17 cellular contexts compared by ENCODE assay signal in genomic region chr12:131785763-131786330, GRCh38. TPM values are rescaled to one million over a fixed set of nuclear protein-coding genes. Genes with fewer than 3 reads are reported as not detected.
DNase-seq lines count a peak whose midpoint lies in the region; ATAC-seq and TF ChIP-seq lines count a peak whose summit lies in the region.
"Had no signal": no experiment of that assay in that cellular context is flagged by ENCODE, and none has a peak within 500 bp of the region (broad histone marks: within the 10 kb centered on the region; RNA-seq: fewer than 3 reads in every experiment).

No MANE protein-coding gene starts in this region.

- TF ChIP-seq CTCF in gastrocnemius medialis (IDR thresholded peaks at IDR 0.05 in 4 of 5, conservative IDR thresholded peaks at IDR 0.05 in 1 of 5) = no peak

- no peak for TF ChIP-seq POLR2A in gastrocnemius medialis (IDR thresholded peaks at IDR 0.05)

- peaks cover 10% of the 10 kb centered on the region for H3K4me1 Mint-ChIP-seq in activated naive CD8-positive, alpha-beta T cell treated with anti-CD3 and anti-CD28 coated beads, Interleukin-2, amount 50 U/mL, for 24 hours
- peaks cover 2% of the 10 kb centered on the region for H3K4me1 Mint-ChIP-seq in activated naive CD8-positive, alpha-beta T cell treated with anti-CD3 and anti-CD28 coated beads for 36 hours

- in situ Hi-C loops in gastrocnemius medialis (cut with MboI; ENCODE audit: low sequenced_read_pairs in 4 of 4) = no loop called here

- H3K27ac ChIP-seq in temporal lobe (ENCODE audit: low read depth, low read length) (peak overlapping the region; percentile 47), gastrocnemius medialis (peak overlapping the region in 1 of 4 donors; percentile 74)
- H3K27ac ChIP-seq: lower lobe of right lung, stomach had no signal

- no peak for ATAC-seq in activated naive CD8-positive, alpha-beta T cell treated with anti-CD3 and anti-CD28 coated beads, Interleukin-2, amount 50 U/mL, for 24 hours
- ATAC-seq in gastrocnemius medialis = no peak
- ATAC-seq: naive thymus-derived CD8-positive, alpha-beta T cell had no signal

- peaks cover 37% of the 10 kb centered on the region for H3K36me3 Mint-ChIP-seq in activated naive CD8-positive, alpha-beta T cell treated with anti-CD3 and anti-CD28 coated beads, Interleukin-2, amount 50 U/mL, for 24 hours (ENCODE audit: low read depth)
- peaks cover 19% of the 10 kb centered on the region for H3K36me3 Mint-ChIP-seq in activated naive CD8-positive, alpha-beta T cell treated with anti-CD3 and anti-CD28 coated beads for 36 hours

- no peaks in the 10 kb centered on the region for H3K9me3 ChIP-seq in gastrocnemius medialis
- H3K9me3 ChIP-seq: lower lobe of right lung, stomach had no signal

- no peaks in the 10 kb centered on the region for H3K9me3 Mint-ChIP-seq in activated naive CD8-positive, alpha-beta T cell treated with anti-CD3 and anti-CD28 coated beads, Interleukin-2, amount 50 U/mL, for 24 hours
- no peaks in the 10 kb centered on the region for H3K9me3 Mint-ChIP-seq in activated naive CD8-positive, alpha-beta T cell treated with anti-CD3 and anti-CD28 coated beads for 36 hours
- H3K9me3 Mint-ChIP-seq: naive thymus-derived CD8-positive, alpha-beta T cell had no signal

- intact Hi-C loops in gastrocnemius medialis (cut with DNase I; ENCODE audit: low total_unique reads) = no loop called here

- H3K27me3 Mint-ChIP-seq in activated naive CD8-positive, alpha-beta T cell treated with anti-CD3 and anti-CD28 coated beads, Interleukin-2, amount 50 U/mL, for 24 hours = no peaks in the 10 kb centered on the region
- H3K27me3 Mint-ChIP-seq in activated naive CD8-positive, alpha-beta T cell treated with anti-CD3 and anti-CD28 coated beads for 36 hours = no peaks in the 10 kb centered on the region
- H3K27me3 Mint-ChIP-seq: naive thymus-derived CD8-positive, alpha-beta T cell had no signal

- peak overlapping the region; percentile 33 for H3K27ac Mint-ChIP-seq in activated naive CD8-positive, alpha-beta T cell treated with anti-CD3 and anti-CD28 coated beads, Interleukin-2, amount 50 U/mL, for 24 hours
- no peak overlapping the region for H3K27ac Mint-ChIP-seq in activated naive CD8-positive, alpha-beta T cell treated with anti-CD3 and anti-CD28 coated beads for 36 hours

- no peaks in the 10 kb centered on the region for H3K27me3 ChIP-seq in gastrocnemius medialis
- H3K27me3 ChIP-seq: stomach had no signal

- H3K4me3 Mint-ChIP-seq in activated naive CD8-positive, alpha-beta T cell treated with anti-CD3 and anti-CD28 coated beads, Interleukin-2, amount 50 U/mL, for 24 hours = no peak overlapping the region
- H3K4me3 Mint-ChIP-seq in activated naive CD8-positive, alpha-beta T cell treated with anti-CD3 and anti-CD28 coated beads for 36 hours = no peak overlapping the region
- H3K4me3 Mint-ChIP-seq: naive thymus-derived CD8-positive, alpha-beta T cell had no signal

- H3K36me3 ChIP-seq in gastrocnemius medialis = peaks cover 3 to 50% of the 10 kb centered on the region in 2 donors

- peaks cover 14 to 15% of the 10 kb centered on the region in 2 donors for H3K4me1 ChIP-seq in gastrocnemius medialis
- H3K4me1 ChIP-seq: lower lobe of right lung had no signal

- H3K4me3 ChIP-seq in gastrocnemius medialis = no peak overlapping the region
- H3K4me3 ChIP-seq: lower lobe of right lung, stomach had no signal

- no peak for DNase-seq in activated naive CD8-positive, alpha-beta T cell treated with anti-CD3 and anti-CD28 coated beads, Interleukin-2, amount 50 U/mL, for 24 hours
- DNase-seq in activated naive CD8-positive, alpha-beta T cell treated with anti-CD3 and anti-CD28 coated beads for 36 hours = no peak
- DNase-seq in astrocyte of the hippocampus (ENCODE audit: low read depth, low spot score) (peak; percentile 47), kidney tubule cell (ENCODE audit: low spot score) (peak; percentile 25), NCI-H1092 treated with DMSO at 0.1 percent for 48 hours (lab: John Stamatoyannopoulos, UW) (no peak), gastrocnemius medialis (no peak), MV-4-11 (lab: John Stamatoyannopoulos, UW) (no peak)
- DNase-seq: ACHN; activated CD4-positive, alpha-beta T cell treated with anti-CD3 and anti-CD28 coated beads for 4 hours; GOT3; lower lobe of right lung; naive thymus-derived CD8-positive, alpha-beta T cell; NCI-H2029; SIG-M5; stomach; T-helper 9 cell had no signal

RNA-seq across cellular contexts. Expression of gene MMP17, which starts 42.3 kb away (rescaled TPM):
- total RNA-seq in activated naive CD8-positive, alpha-beta T cell treated with anti-CD3 and anti-CD28 coated beads for 36 hours = under 1 TPM in 1 of 2 experiments, not detected in 1; 0.32 TPM
- total RNA-seq in temporal lobe = 22.4 TPM
- total RNA-seq in gastrocnemius medialis = 1 to 10 TPM in 2 of 4 donors, under 1 TPM in 1, not detected in 1; 0.75 to 1.6 (median 1.4) TPM

Comparison
In these comparisons a context has a peak if more than half of its experiments do, and no peak if none do; other contexts are left out.
1. DNase-seq: peak in astrocyte of the hippocampus (single experiment) and kidney tubule cell (single experiment); none in activated naive CD8-positive, alpha-beta T cell treated with anti-CD3 and anti-CD28 coated beads, Interleukin-2, amount 50 U/mL, for 24 hours (single experiment), activated naive CD8-positive, alpha-beta T cell treated with anti-CD3 and anti-CD28 coated beads for 36 hours (single experiment), NCI-H1092 treated with DMSO at 0.1 percent for 48 hours (single experiment), gastrocnemius medialis (0 of 2) and MV-4-11 (single experiment).